Comparison of ENCODE assay signal across 7 cellular contexts in the genomic region with DNA sequence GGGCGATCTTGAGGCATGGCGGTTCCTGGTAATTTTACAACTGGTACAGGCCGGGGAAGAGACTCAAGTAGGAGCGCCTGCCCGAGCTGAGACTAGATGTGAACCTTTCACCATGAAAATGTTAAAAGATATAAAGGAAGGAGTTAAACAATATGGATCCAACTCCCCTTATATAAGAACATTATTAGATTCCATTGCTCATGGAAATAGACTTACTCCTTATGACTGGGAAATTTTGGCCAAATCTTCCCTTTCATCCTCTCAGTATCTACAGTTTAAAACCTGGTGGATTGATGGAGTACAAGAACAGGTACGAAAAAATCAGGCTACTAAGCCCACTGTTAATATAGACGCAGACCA. TPM values are rescaled to one million over a fixed set of nuclear protein-coding genes. Genes with fewer than 3 reads are reported as not detected.
"Had no signal": no experiment of that assay in that cellular context is flagged by ENCODE, and none has a peak within 500 bp of the region (broad histone marks: within the 10 kb centered on the region; RNA-seq: fewer than 3 reads in every experiment).

No MANE protein-coding gene starts in this region.

RNA-seq across cellular contexts. Expression of a gene that starts 40.3 kb away (rescaled TPM):
- total RNA-seq: activated B cell treated with CpG ODN at 0.5 μM for 24 hours; activated CD4-positive, alpha-beta T cell treated with anti-CD3 and anti-CD28 coated beads, Interleukin-2, amount 10 ng/mL, durations not matched to agents 24 days and 14 days; activated naive CD4-positive, alpha-beta T cell treated with anti-CD3 and anti-CD28 coated beads, Interleukin-2, amount 50 U/mL, for 72 hours; activated T-helper 1 cell treated with anti-CD3 and anti-CD28 coated beads, Interleukin-12 subunit alpha, Interleukin-12 subunit beta, Interleukin-2, Interleukin-4 antibody, amounts not matched to agents 30 ng/mL and 10 ng/mL and 1 ng/mL, durations not matched to agents 14 hours and 24 hours and 36 hours; cardiac septum; PC-3; T-helper 17 cell had no signal
